2 cellular contexts compared by ENCODE assay signal in the genomic region with DNA sequence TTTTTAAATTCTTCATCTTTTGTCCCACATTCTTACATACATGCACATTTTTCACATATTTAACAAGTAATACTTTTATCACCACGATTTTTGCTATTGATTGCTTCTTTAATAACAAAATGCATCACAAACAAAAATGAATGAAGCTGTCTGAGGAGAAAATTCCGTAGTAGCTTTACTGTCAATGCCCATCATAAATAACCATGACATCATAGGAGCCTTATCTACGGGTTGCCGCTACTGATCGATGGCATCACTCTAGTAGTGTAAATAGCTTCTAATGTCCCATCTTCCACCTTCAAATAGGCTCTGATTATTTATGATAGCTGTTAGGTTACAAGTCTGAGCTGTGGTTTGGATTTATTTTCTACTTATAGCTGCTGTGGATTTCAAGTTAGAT.
A peak's percentile ranks its signal among the peaks of the same experiment; 100 is the strongest.
TF ChIP-seq lines count a peak whose summit lies in the region.

No MANE protein-coding gene starts in this region.

TF ChIP-seq in HEK293, 187 proteins besides CTCF, POLR2A, EP300 and RAD21 (continued from another document):
- TF ChIP-seq ZNF335 (tag by site-specific recombination; conservative IDR thresholded peaks at IDR 0.05) = 0 out of 2 replicates have a peak, but pooled peaks have one; percentile 15
- 0 out of 2 replicates have a peak, but pooled peaks have one; percentile 37 for TF ChIP-seq ZNF843 (tag by site-specific recombination; IDR thresholded peaks at IDR 0.05)
- TF ChIP-seq SP7 (tag by site-specific recombination; IDR thresholded peaks at IDR 0.05) = no peak
- TF ChIP-seq FEZF1 (tag by site-specific recombination; IDR thresholded peaks at IDR 0.05) = peak; percentile 40; the same call in 1 of the 2 replicates
- TF ChIP-seq ZFP41 (tag by site-specific recombination; IDR thresholded peaks at IDR 0.05; ENCODE audit: borderline replicate concordance) = no peak
- peak; percentile 45; the same call in 1 of the 2 replicates for TF ChIP-seq ZBTB17 (tag by site-specific recombination; IDR thresholded peaks at IDR 0.05)
- TF ChIP-seq ZNF501 (tag by site-specific recombination; IDR thresholded peaks at IDR 0.05) = no peak
- peak; percentile 72 for TF ChIP-seq ZBTB21 (tag by site-specific recombination; IDR thresholded peaks at IDR 0.05)
- 0 out of 2 replicates have a peak, but pooled peaks have one; percentile 44 for TF ChIP-seq ZNF600 (tag by site-specific recombination; IDR thresholded peaks at IDR 0.05)
- peak; percentile 93 for TF ChIP-seq ZNF629 (tag by site-specific recombination; IDR thresholded peaks at IDR 0.05)
- no peak for TF ChIP-seq SCRT2 (tag by site-specific recombination; IDR thresholded peaks at IDR 0.05)
- peak; percentile 60 for TF ChIP-seq ZNF366 (tag by site-specific recombination; conservative IDR thresholded peaks at IDR 0.05)
- TF ChIP-seq, protein P1, sequence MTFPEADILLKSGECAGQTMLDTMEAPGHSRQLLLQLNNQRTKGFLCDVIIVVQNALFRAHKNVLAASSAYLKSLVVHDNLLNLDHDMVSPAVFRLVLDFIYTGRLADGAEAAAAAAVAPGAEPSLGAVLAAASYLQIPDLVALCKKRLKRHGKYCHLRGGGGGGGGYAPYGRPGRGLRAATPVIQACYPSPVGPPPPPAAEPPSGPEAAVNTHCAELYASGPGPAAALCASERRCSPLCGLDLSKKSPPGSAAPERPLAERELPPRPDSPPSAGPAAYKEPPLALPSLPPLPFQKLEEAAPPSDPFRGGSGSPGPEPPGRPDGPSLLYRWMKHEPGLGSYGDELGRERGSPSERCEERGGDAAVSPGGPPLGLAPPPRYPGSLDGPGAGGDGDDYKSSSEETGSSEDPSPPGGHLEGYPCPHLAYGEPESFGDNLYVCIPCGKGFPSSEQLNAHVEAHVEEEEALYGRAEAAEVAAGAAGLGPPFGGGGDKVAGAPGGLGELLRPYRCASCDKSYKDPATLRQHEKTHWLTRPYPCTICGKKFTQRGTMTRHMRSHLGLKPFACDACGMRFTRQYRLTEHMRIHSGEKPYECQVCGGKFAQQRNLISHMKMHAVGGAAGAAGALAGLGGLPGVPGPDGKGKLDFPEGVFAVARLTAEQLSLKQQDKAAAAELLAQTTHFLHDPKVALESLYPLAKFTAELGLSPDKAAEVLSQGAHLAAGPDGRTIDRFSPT (tag by site-specific recombination; IDR thresholded peaks at IDR 0.05) = peak; percentile 56; the same call in 1 of the 2 replicates
- 0 out of 2 replicates have a peak, but pooled peaks have one; percentile 41 for TF ChIP-seq IKZF3 (tag by site-specific recombination; IDR thresholded peaks at IDR 0.05)
- 0 out of 2 replicates have a peak, but pooled peaks have one; percentile 17 for TF ChIP-seq ZFP69B (tag by site-specific recombination; IDR thresholded peaks at IDR 0.05)
- TF ChIP-seq ZNF24 (tag by site-specific recombination; IDR thresholded peaks at IDR 0.05) = no peak
- TF ChIP-seq, protein P2, sequence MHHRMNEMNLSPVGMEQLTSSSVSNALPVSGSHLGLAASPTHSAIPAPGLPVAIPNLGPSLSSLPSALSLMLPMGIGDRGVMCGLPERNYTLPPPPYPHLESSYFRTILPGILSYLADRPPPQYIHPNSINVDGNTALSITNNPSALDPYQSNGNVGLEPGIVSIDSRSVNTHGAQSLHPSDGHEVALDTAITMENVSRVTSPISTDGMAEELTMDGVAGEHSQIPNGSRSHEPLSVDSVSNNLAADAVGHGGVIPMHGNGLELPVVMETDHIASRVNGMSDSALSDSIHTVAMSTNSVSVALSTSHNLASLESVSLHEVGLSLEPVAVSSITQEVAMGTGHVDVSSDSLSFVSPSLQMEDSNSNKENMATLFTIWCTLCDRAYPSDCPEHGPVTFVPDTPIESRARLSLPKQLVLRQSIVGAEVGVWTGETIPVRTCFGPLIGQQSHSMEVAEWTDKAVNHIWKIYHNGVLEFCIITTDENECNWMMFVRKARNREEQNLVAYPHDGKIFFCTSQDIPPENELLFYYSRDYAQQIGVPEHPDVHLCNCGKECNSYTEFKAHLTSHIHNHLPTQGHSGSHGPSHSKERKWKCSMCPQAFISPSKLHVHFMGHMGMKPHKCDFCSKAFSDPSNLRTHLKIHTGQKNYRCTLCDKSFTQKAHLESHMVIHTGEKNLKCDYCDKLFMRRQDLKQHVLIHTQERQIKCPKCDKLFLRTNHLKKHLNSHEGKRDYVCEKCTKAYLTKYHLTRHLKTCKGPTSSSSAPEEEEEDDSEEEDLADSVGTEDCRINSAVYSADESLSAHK (tag by site-specific recombination; IDR thresholded peaks at IDR 0.05) = no peak

TF ChIP-seq in neural cell, 6 proteins besides CTCF, POLR2A, EP300 and RAD21 (continued from another document):
- TF ChIP-seq, protein P3, sequence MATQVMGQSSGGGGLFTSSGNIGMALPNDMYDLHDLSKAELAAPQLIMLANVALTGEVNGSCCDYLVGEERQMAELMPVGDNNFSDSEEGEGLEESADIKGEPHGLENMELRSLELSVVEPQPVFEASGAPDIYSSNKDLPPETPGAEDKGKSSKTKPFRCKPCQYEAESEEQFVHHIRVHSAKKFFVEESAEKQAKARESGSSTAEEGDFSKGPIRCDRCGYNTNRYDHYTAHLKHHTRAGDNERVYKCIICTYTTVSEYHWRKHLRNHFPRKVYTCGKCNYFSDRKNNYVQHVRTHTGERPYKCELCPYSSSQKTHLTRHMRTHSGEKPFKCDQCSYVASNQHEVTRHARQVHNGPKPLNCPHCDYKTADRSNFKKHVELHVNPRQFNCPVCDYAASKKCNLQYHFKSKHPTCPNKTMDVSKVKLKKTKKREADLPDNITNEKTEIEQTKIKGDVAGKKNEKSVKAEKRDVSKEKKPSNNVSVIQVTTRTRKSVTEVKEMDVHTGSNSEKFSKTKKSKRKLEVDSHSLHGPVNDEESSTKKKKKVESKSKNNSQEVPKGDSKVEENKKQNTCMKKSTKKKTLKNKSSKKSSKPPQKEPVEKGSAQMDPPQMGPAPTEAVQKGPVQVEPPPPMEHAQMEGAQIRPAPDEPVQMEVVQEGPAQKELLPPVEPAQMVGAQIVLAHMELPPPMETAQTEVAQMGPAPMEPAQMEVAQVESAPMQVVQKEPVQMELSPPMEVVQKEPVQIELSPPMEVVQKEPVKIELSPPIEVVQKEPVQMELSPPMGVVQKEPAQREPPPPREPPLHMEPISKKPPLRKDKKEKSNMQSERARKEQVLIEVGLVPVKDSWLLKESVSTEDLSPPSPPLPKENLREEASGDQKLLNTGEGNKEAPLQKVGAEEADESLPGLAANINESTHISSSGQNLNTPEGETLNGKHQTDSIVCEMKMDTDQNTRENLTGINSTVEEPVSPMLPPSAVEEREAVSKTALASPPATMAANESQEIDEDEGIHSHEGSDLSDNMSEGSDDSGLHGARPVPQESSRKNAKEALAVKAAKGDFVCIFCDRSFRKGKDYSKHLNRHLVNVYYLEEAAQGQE (IDR thresholded peaks at IDR 0.05; ENCODE audit: borderline replicate concordance) = no peak
